Comparison of ENCODE assay signal across 1 cellular context in the genomic region with DNA sequence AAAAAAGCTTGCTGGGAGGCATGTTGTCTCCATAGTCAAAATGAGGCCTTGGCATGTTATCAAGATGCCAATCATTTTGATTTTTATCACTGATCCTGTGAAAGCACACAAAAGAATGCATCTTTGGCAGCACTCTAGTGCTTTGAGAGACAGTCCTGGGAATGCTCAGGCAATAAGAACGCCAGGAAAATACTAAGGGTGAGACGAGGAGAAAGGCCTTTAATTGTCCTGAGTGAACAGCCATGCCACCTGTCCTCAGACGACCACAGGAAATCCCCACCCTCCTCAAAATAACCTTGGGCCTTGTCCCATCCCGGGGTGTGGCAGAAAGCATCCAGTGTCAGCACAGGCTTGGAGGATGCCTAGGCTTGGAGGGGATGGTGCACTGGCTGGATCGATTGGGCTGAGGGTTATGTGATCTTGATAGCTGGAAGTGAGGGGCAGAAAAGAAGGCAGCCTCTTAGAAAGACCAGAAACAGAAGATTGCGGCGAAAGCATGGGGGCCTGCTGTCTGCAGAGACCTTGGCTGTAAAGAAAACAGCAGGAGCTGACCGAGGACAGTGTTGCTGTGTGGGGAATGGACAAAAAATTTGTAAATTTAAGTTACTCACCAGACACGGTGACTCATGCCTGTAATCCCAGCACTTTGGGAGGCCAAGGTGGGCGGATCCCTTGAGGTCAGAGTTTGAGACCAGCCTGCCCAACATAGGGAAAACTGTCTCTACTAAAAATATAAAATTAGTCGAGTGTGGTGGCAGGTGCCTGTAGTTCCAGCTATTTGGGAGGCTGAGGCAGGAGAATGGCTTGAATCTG.
TF ChIP-seq lines count a peak whose summit lies in the region.

No MANE protein-coding gene starts in this region.

TF ChIP-seq in K562, 482 proteins besides CTCF, POLR2A, EP300 and RAD21 (continued from another document):
- TF ChIP-seq E2F3 (CRISPR knock-in tag; IDR thresholded peaks at IDR 0.05) = no peak
- TF ChIP-seq, protein P1, sequence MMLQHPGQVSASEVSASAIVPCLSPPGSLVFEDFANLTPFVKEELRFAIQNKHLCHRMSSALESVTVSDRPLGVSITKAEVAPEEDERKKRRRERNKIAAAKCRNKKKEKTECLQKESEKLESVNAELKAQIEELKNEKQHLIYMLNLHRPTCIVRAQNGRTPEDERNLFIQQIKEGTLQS (IDR thresholded peaks at IDR 0.05) = peak; percentile 93
- TF ChIP-seq, protein P1 (CRISPR knock-in tag; conservative IDR thresholded peaks at IDR 0.05) = no peak
- TF ChIP-seq SLC30A9 (CRISPR knock-in tag; IDR thresholded peaks at IDR 0.05) = no peak
- TF ChIP-seq ZNF431 (CRISPR knock-in tag; IDR thresholded peaks at IDR 0.05) = no peak
- TF ChIP-seq EGR1 (conservative IDR thresholded peaks at IDR 0.05) = peak; percentile 76
- TF ChIP-seq JUND (IDR thresholded peaks at IDR 0.05; ENCODE audit: borderline replicate concordance, low read depth, low read length) = peak; percentile 87
- TF ChIP-seq JUND (tag; IDR thresholded peaks at IDR 0.05; ENCODE audit: borderline replicate concordance, low read depth, low read length) = peak; percentile 73; the same call in 1 of the 3 replicates
- TF ChIP-seq ETV5 (CRISPR knock-in tag; IDR thresholded peaks at IDR 0.05; ENCODE audit: low read depth) = no peak
- no peak for TF ChIP-seq NCOR1 (IDR thresholded peaks at IDR 0.05)
- no peak for TF ChIP-seq KLF6 (CRISPR knock-in tag; IDR thresholded peaks at IDR 0.05; ENCODE audit: borderline replicate concordance)
- TF ChIP-seq, protein P2, sequence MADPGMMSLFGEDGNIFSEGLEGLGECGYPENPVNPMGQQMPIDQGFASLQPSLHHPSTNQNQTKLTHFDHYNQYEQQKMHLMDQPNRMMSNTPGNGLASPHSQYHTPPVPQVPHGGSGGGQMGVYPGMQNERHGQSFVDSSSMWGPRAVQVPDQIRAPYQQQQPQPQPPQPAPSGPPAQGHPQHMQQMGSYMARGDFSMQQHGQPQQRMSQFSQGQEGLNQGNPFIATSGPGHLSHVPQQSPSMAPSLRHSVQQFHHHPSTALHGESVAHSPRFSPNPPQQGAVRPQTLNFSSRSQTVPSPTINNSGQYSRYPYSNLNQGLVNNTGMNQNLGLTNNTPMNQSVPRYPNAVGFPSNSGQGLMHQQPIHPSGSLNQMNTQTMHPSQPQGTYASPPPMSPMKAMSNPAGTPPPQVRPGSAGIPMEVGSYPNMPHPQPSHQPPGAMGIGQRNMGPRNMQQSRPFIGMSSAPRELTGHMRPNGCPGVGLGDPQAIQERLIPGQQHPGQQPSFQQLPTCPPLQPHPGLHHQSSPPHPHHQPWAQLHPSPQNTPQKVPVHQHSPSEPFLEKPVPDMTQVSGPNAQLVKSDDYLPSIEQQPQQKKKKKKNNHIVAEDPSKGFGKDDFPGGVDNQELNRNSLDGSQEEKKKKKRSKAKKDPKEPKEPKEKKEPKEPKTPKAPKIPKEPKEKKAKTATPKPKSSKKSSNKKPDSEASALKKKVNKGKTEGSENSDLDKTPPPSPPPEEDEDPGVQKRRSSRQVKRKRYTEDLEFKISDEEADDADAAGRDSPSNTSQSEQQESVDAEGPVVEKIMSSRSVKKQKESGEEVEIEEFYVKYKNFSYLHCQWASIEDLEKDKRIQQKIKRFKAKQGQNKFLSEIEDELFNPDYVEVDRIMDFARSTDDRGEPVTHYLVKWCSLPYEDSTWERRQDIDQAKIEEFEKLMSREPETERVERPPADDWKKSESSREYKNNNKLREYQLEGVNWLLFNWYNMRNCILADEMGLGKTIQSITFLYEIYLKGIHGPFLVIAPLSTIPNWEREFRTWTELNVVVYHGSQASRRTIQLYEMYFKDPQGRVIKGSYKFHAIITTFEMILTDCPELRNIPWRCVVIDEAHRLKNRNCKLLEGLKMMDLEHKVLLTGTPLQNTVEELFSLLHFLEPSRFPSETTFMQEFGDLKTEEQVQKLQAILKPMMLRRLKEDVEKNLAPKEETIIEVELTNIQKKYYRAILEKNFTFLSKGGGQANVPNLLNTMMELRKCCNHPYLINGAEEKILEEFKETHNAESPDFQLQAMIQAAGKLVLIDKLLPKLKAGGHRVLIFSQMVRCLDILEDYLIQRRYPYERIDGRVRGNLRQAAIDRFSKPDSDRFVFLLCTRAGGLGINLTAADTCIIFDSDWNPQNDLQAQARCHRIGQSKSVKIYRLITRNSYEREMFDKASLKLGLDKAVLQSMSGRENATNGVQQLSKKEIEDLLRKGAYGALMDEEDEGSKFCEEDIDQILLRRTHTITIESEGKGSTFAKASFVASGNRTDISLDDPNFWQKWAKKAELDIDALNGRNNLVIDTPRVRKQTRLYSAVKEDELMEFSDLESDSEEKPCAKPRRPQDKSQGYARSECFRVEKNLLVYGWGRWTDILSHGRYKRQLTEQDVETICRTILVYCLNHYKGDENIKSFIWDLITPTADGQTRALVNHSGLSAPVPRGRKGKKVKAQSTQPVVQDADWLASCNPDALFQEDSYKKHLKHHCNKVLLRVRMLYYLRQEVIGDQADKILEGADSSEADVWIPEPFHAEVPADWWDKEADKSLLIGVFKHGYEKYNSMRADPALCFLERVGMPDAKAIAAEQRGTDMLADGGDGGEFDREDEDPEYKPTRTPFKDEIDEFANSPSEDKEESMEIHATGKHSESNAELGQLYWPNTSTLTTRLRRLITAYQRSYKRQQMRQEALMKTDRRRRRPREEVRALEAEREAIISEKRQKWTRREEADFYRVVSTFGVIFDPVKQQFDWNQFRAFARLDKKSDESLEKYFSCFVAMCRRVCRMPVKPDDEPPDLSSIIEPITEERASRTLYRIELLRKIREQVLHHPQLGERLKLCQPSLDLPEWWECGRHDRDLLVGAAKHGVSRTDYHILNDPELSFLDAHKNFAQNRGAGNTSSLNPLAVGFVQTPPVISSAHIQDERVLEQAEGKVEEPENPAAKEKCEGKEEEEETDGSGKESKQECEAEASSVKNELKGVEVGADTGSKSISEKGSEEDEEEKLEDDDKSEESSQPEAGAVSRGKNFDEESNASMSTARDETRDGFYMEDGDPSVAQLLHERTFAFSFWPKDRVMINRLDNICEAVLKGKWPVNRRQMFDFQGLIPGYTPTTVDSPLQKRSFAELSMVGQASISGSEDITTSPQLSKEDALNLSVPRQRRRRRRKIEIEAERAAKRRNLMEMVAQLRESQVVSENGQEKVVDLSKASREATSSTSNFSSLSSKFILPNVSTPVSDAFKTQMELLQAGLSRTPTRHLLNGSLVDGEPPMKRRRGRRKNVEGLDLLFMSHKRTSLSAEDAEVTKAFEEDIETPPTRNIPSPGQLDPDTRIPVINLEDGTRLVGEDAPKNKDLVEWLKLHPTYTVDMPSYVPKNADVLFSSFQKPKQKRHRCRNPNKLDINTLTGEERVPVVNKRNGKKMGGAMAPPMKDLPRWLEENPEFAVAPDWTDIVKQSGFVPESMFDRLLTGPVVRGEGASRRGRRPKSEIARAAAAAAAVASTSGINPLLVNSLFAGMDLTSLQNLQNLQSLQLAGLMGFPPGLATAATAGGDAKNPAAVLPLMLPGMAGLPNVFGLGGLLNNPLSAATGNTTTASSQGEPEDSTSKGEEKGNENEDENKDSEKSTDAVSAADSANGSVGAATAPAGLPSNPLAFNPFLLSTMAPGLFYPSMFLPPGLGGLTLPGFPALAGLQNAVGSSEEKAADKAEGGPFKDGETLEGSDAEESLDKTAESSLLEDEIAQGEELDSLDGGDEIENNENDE (IDR thresholded peaks at IDR 0.05; ENCODE audit: low read depth, low read length) = no peak
- TF ChIP-seq FOXK2 (conservative IDR thresholded peaks at IDR 0.05 in 1 of 2, IDR thresholded peaks at IDR 0.05 in 1 of 2; ENCODE audit: low read depth in 2 of 2) = peak in 1 of 2 experiments; percentile 17; a peak in 1 of 4 replicates
- peak; percentile 70 for TF ChIP-seq SMARCE1 (IDR thresholded peaks at IDR 0.05)
- TF ChIP-seq CHD4 (IDR thresholded peaks at IDR 0.05; ENCODE audit: insufficient read depth, insufficient replicate concordance, low read depth, low read length, poor library complexity, severe bottlenecking) = no peak
- TF ChIP-seq GTF2E2 (tag; IDR thresholded peaks at IDR 0.05) = no peak
- TF ChIP-seq JUN (IDR thresholded peaks at IDR 0.05; ENCODE audit: borderline replicate concordance, low read depth, low read length) = peak; percentile 75
- TF ChIP-seq JUN (CRISPR knock-in tag; IDR thresholded peaks at IDR 0.05; ENCODE audit: borderline replicate concordance) = no peak
- peak; percentile 78 for TF ChIP-seq DPF2 (IDR thresholded peaks at IDR 0.05)
- TF ChIP-seq NR2C1 (IDR thresholded peaks at IDR 0.05) = no peak; the same call in 1 of the 2 replicates
- 0 out of 2 replicates have a peak, but pooled peaks have one; percentile 14 for TF ChIP-seq NR2C1 (tag; IDR thresholded peaks at IDR 0.05)
- no peak for TF ChIP-seq ZEB2 (IDR thresholded peaks at IDR 0.05)
- no peak for TF ChIP-seq HDAC8 (tag; IDR thresholded peaks at IDR 0.05)
- TF ChIP-seq KHSRP (IDR thresholded peaks at IDR 0.05) = no peak
- peak; percentile 60 for TF ChIP-seq ARID1B (IDR thresholded peaks at IDR 0.05)
- peak; percentile 50; the same call in 1 of the 2 replicates for TF ChIP-seq NR2C2 (CRISPR knock-in tag; IDR thresholded peaks at IDR 0.05)
- TF ChIP-seq NR2C2 (tag; IDR thresholded peaks at IDR 0.05) = peak; percentile 69
- no peak for TF ChIP-seq DIDO1 (tag; IDR thresholded peaks at IDR 0.05; ENCODE audit: low read depth)
- TF ChIP-seq, protein P3, sequence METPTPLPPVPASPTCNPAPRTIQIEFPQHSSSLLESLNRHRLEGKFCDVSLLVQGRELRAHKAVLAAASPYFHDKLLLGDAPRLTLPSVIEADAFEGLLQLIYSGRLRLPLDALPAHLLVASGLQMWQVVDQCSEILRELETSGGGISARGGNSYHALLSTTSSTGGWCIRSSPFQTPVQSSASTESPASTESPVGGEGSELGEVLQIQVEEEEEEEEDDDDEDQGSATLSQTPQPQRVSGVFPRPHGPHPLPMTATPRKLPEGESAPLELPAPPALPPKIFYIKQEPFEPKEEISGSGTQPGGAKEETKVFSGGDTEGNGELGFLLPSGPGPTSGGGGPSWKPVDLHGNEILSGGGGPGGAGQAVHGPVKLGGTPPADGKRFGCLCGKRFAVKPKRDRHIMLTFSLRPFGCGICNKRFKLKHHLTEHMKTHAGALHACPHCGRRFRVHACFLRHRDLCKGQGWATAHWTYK (CRISPR knock-in tag; IDR thresholded peaks at IDR 0.05) = no peak
- peak; percentile 75 for TF ChIP-seq SMARCA4 (IDR thresholded peaks at IDR 0.05)
- no peak for TF ChIP-seq ADNP (tag; IDR thresholded peaks at IDR 0.05)
- 0 out of 4 replicates have a peak, but pooled peaks of 1 of the 2 experiments have one; percentile 13 for TF ChIP-seq NRF1 (conservative IDR thresholded peaks at IDR 0.05 in 1 of 2, IDR thresholded peaks at IDR 0.05 in 1 of 2)
